19 cellular contexts compared by ENCODE assay signal in genomic region chr7:64551375-64552142, GRCh38. TPM values are rescaled to one million over a fixed set of nuclear protein-coding genes. Genes with fewer than 3 reads are reported as not detected.
DNase-seq lines count a peak whose midpoint lies in the region; ATAC-seq and TF ChIP-seq lines count a peak whose summit lies in the region.
"Had no signal": no experiment of that assay in that cellular context is flagged by ENCODE, and none has a peak within 500 bp of the region (broad histone marks: within the 10 kb centered on the region; RNA-seq: fewer than 3 reads in every experiment).

No MANE protein-coding gene starts in this region.

- peak overlapping the region; percentile 54 for H3K27ac Mint-ChIP-seq in activated CD4-positive, alpha-beta T cell treated with anti-CD3 and anti-CD28 coated beads, Interleukin-2, amount 10 ng/mL, durations not matched to agents 7 days and 5 days
- no peak overlapping the region for H3K27ac Mint-ChIP-seq in activated CD4-positive, alpha-beta T cell treated with anti-CD3 and anti-CD28 coated beads, Interleukin-2, amount 10 ng/mL, durations not matched to agents 24 days and 14 days

- H3K9me3 Mint-ChIP-seq in activated CD4-positive, alpha-beta T cell treated with anti-CD3 and anti-CD28 coated beads, Interleukin-2, amount 10 ng/mL, durations not matched to agents 7 days and 5 days: peaks cover 49% of the 10 kb centered on the region
- peaks cover 29% of the 10 kb centered on the region for H3K9me3 Mint-ChIP-seq in activated CD4-positive, alpha-beta T cell treated with anti-CD3 and anti-CD28 coated beads, Interleukin-2, amount 10 ng/mL, durations not matched to agents 24 days and 14 days

- CTCF ChIA-PET in activated CD4-positive, alpha-beta T cell treated with anti-CD3 and anti-CD28 coated beads, Interleukin-2, amount 10 ng/mL, durations not matched to agents 7 days and 5 days (lab: Charles Lee): interaction anchor here (1.0 to 1.3 kb wide), 2 partner anchors 9 to 11 kb away, joined by 3 read pairs; partner anchors contain the start of gene ZNF680

- H3K4me3 ChIP-seq in right cardiac atrium (ENCODE audit: low read length) (no peak overlapping the region), body of pancreas (no peak overlapping the region)
- H3K4me3 ChIP-seq: GM23248, Peyer's patch had no signal

- POLR2A ChIA-PET in activated CD4-positive, alpha-beta T cell treated with anti-CD3 and anti-CD28 coated beads, Interleukin-2, amount 10 ng/mL, durations not matched to agents 7 days and 5 days (lab: Charles Lee): no interaction called here

- peaks cover 2% of the 10 kb centered on the region for H3K4me1 Mint-ChIP-seq in activated CD4-positive, alpha-beta T cell treated with anti-CD3 and anti-CD28 coated beads, Interleukin-2, amount 10 ng/mL, durations not matched to agents 7 days and 5 days
- no peaks in the 10 kb centered on the region for H3K4me1 Mint-ChIP-seq in activated CD4-positive, alpha-beta T cell treated with anti-CD3 and anti-CD28 coated beads, Interleukin-2, amount 10 ng/mL, durations not matched to agents 24 days and 14 days

- H3K27me3 Mint-ChIP-seq in activated CD4-positive, alpha-beta T cell treated with anti-CD3 and anti-CD28 coated beads, Interleukin-2, amount 10 ng/mL, durations not matched to agents 7 days and 5 days: no peaks in the 10 kb centered on the region
- H3K27me3 Mint-ChIP-seq in activated CD4-positive, alpha-beta T cell treated with anti-CD3 and anti-CD28 coated beads, Interleukin-2, amount 10 ng/mL, durations not matched to agents 24 days and 14 days: no peaks in the 10 kb centered on the region

- H3K4me1 ChIP-seq in right cardiac atrium (ENCODE audit: control insufficient read depth, insufficient read depth, low read length): peaks cover 4% of the 10 kb centered on the region
- H3K4me1 ChIP-seq in body of pancreas: no peaks in the 10 kb centered on the region
- H3K4me1 ChIP-seq: Peyer's patch had no signal

- WGBS in right cardiac atrium: 72% methylated on average over 6 of the region's 6 CpGs
- 87 to 88% methylated on average over 5 to 6 of the region's 6 CpGs for WGBS in body of pancreas, 2 donors

- no peak for DNase-seq in activated CD4-positive, alpha-beta T cell treated with anti-CD3 and anti-CD28 coated beads, Interleukin-2, amount 10 ng/mL, durations not matched to agents 7 days and 5 days
- no peak for DNase-seq in activated CD4-positive, alpha-beta T cell treated with anti-CD3 and anti-CD28 coated beads, Interleukin-2, amount 10 ng/mL, durations not matched to agents 24 days and 14 days
- DNase-seq in Right ventricle myocardium superior (no peak), right cardiac atrium (no peak), body of pancreas (no peak), NCI-H2171 (lab: John Stamatoyannopoulos, UW) (no peak), globus pallidus (ENCODE audit: low spot score) (no peak)
- no peak for DNase-seq in stimulated activated CD4-positive, alpha-beta T cell treated with anti-CD3 and anti-CD28 coated beads, Interleukin-2, amount 100 ng/mL, for 24 hours
- DNase-seq: 8988T; DMS79 treated with DMSO at 0.1 percent for 48 hours; GM23248; HCEC 1CT; Karpas-422; NCI-H1417 treated with DMSO at 0.1 percent for 48 hours; NCI-H187 treated with DMSO at 0.1 percent for 48 hours; NK-92 treated with Interleukin-12 subunit alpha and Interleukin-12 subunit beta, amount 100 ng/mL, for 24 hours; Peyer's patch; SHP77 had no signal

- ATAC-seq in Right ventricle myocardium superior (ENCODE audit: poor library complexity) (peak; percentile 68), right cardiac atrium (peak; percentile 48 to 55), body of pancreas (no peak)

- no peaks in the 10 kb centered on the region for H3K9me3 ChIP-seq in right cardiac atrium (ENCODE audit: control insufficient read depth, low read length)
- no peaks in the 10 kb centered on the region for H3K9me3 ChIP-seq in body of pancreas
- H3K9me3 ChIP-seq: Peyer's patch had no signal

- H3K36me3 Mint-ChIP-seq in activated CD4-positive, alpha-beta T cell treated with anti-CD3 and anti-CD28 coated beads, Interleukin-2, amount 10 ng/mL, durations not matched to agents 7 days and 5 days (ENCODE audit: low read depth): peaks cover 68% of the 10 kb centered on the region
- peaks cover 61% of the 10 kb centered on the region for H3K36me3 Mint-ChIP-seq in activated CD4-positive, alpha-beta T cell treated with anti-CD3 and anti-CD28 coated beads, Interleukin-2, amount 10 ng/mL, durations not matched to agents 24 days and 14 days (ENCODE audit: low read depth)

- H3K27me3 ChIP-seq in right cardiac atrium (ENCODE audit: control insufficient read depth, insufficient read depth) (no peaks in the 10 kb centered on the region), body of pancreas (no peaks in the 10 kb centered on the region)
- H3K27me3 ChIP-seq: Peyer's patch had no signal

- no peak for TF ChIP-seq POLR2A in body of pancreas (IDR thresholded peaks at IDR 0.05)

- no peak for TF ChIP-seq CTCF in body of pancreas (IDR thresholded peaks at IDR 0.05)

- intact Hi-C loops in activated CD4-positive, alpha-beta T cell treated with anti-CD3 and anti-CD28 coated beads, Interleukin-2, amount 10 ng/mL, durations not matched to agents 24 days and 14 days (cut with micrococcal nuclease): no loop called here
- intact Hi-C loops in Right ventricle myocardium superior (cut with DNase I): no loop called here
- intact Hi-C loops in right cardiac atrium (cut with DNase I): no loop called here
- intact Hi-C loops in body of pancreas (cut with DNase I): no loop called here

- H3K27ac ChIP-seq in right cardiac atrium (ENCODE audit: low read length) (peak overlapping the region; percentile 95), body of pancreas (no peak overlapping the region)
- H3K27ac ChIP-seq: GM23248, HL-60, Peyer's patch had no signal

- H3K4me3 Mint-ChIP-seq in activated CD4-positive, alpha-beta T cell treated with anti-CD3 and anti-CD28 coated beads, Interleukin-2, amount 10 ng/mL, durations not matched to agents 7 days and 5 days: no peak overlapping the region
- H3K4me3 Mint-ChIP-seq in activated CD4-positive, alpha-beta T cell treated with anti-CD3 and anti-CD28 coated beads, Interleukin-2, amount 10 ng/mL, durations not matched to agents 24 days and 14 days: no peak overlapping the region

- no peaks in the 10 kb centered on the region for H3K36me3 ChIP-seq in body of pancreas (replicated peaks in 1 of 2; ENCODE audit: insufficient read depth in 1 of 2, low read depth in 2 of 2)

RNA-seq across cellular contexts. Expression of gene ZNF680, which starts 11.3 kb away (rescaled TPM):
- 10 to 100 TPM; 10.2 to 13.5 TPM for total RNA-seq in activated CD4-positive, alpha-beta T cell treated with anti-CD3 and anti-CD28 coated beads, Interleukin-2, amount 10 ng/mL, durations not matched to agents 7 days and 5 days
- total RNA-seq in activated CD4-positive, alpha-beta T cell treated with anti-CD3 and anti-CD28 coated beads, Interleukin-2, amount 10 ng/mL, durations not matched to agents 24 days and 14 days: 10.4 and 10.7 TPM in 2 replicates
- total RNA-seq in Right ventricle myocardium superior (18.3 TPM), right cardiac atrium (10 to 100 TPM; 24.2 to 29.8 (median 26.6) TPM), body of pancreas (10 to 100 TPM; 14.8 to 23.7 TPM)
- polyA plus RNA-seq in right cardiac atrium: 11.9 TPM
